Comparison of ENCODE assay signal across 8 cellular contexts in the genomic region with DNA sequence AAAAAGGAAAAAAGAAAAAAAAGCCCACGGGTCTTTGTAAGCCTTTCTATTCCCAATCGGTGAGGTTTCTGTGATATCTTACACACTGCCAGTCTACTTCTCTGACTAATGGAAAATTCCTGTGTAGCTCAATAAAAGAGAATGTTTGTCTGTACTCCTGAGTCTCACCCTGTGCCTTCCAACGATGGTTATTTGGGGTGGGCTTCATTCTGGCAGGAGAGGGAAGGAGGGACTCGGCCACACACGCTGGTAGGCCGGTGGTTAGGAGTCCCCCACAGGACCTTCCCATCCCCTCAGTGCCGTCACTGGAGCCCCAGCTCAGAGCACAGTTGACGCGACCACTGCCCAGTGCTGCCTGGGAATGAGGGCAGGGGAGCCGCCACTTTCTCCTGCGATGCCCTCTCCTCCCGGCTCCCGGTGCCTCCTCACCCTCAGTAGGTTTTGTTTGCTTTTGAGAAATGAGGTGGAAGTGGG.
DNase-seq lines count a peak whose midpoint lies in the region; ATAC-seq, FAIRE-seq and TF ChIP-seq lines count a peak whose summit lies in the region.

No MANE protein-coding gene starts in this region.

- peaks cover 40% of the 10 kb centered on the region for H3K4me1 Mint-ChIP-seq in activated naive CD8-positive, alpha-beta T cell treated with anti-CD3 and anti-CD28 coated beads for 36 hours

- H3K27me3 ChIP-seq in BJ (ENCODE audit: control insufficient read depth, insufficient read depth, low read length) = no peaks in the 10 kb centered on the region

- peaks cover 4% of the 10 kb centered on the region for H3K36me3 Mint-ChIP-seq in activated naive CD8-positive, alpha-beta T cell treated with anti-CD3 and anti-CD28 coated beads for 36 hours

- no peaks in the 10 kb centered on the region for H3K9me3 Mint-ChIP-seq in activated naive CD8-positive, alpha-beta T cell treated with anti-CD3 and anti-CD28 coated beads for 36 hours

- POLR2A ChIA-PET in BJ (lab: Charles Lee) = no interaction called here

- TF ChIP-seq CTCF in BJ (IDR thresholded peaks at IDR 0.05; ENCODE audit: insufficient read depth, low read depth, low read length) = no peak

- H3K27ac Mint-ChIP-seq in activated naive CD8-positive, alpha-beta T cell treated with anti-CD3 and anti-CD28 coated beads for 36 hours = peak overlapping the region; percentile 94

- no peak for DNase-seq in BJ (ENCODE audit: low read depth)
- no peak for DNase-seq in activated naive CD8-positive, alpha-beta T cell treated with anti-CD3 and anti-CD28 coated beads for 36 hours
- DNase-seq in hepatic stellate cell (ENCODE audit: low spot score) = peak; percentile 82
- DNase-seq in HTR-8/SVneo (ENCODE audit: insufficient read length, low spot score) = no peak
- DNase-seq in KG1 (lab: John Stamatoyannopoulos, UW) = no peak

- H3K4me3 ChIP-seq in BJ (ENCODE audit: low read depth, low read length) = peak overlapping the region; percentile 34
- H3K4me3 ChIP-seq in skin epidermis = peak overlapping the region; percentile 15 to 43 (median 32)

- no peaks in the 10 kb centered on the region for H3K27me3 Mint-ChIP-seq in activated naive CD8-positive, alpha-beta T cell treated with anti-CD3 and anti-CD28 coated beads for 36 hours

- H3K36me3 ChIP-seq in BJ (ENCODE audit: control insufficient read depth, insufficient read depth, low read length) = peaks cover 7% of the 10 kb centered on the region

- peak overlapping the region in 11 of 21 experiments; percentile 14 to 75 (median 50) for H3K27ac ChIP-seq in skin epidermis

- no peak overlapping the region for H3K4me3 Mint-ChIP-seq in activated naive CD8-positive, alpha-beta T cell treated with anti-CD3 and anti-CD28 coated beads for 36 hours

- CTCF ChIA-PET in BJ (lab: Yijun Ruan, JAX) = interaction anchor here (1.5 to 2.1 kb wide), 3 partner anchors 10 to 31 kb away, joined by 5 to 32 read pairs (median 7); no protein-coding TSS in a partner anchor

- ATAC-seq in HG02852 (IDR thresholded peaks at IDR 0.05; ENCODE audit: unreplicated experiment) (peak; percentile 4), GM21447 (IDR thresholded peaks at IDR 0.05; ENCODE audit: unreplicated experiment) (no peak)

- FAIRE-seq in HTR-8/SVneo (lab: Jason Lieb, UNC) = no peak
